In the genomic region with DNA sequence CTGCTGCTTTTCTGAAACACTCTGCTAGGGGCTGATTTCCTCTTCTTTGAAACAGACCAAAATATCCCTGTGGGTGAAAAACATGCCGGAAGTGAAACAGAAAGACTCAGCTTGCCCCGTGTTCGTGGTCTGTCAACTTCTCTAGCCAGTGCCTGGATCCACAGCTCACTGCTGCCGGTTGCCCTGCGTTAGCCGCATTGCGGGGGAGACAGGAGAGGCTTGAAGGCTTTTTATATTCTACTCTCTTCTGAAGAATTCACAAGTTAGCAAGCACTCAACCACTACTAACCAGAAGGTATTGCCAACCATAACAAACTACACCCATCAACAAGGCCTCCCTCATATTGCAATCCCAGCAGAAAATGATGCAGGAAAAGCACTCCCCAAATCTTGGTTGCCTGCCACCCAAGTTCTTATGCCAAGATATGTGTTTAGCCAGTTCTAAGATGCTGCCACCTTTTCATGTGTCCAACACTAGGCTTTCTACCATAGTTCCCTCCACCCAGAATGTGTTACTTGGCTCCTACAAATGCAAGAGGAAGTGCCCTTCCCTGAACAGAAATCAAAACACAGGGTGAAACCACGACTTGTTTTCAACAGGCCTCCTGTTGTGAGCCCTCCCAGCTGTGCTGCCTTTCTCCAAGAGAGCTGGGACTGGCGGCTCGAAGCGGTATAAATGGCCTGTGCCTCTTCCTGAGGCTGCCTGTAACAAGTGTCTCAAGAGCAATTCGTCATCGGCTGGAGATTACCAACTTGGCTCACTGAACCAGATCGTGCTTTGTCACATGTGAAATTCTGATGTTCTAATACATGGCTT, we compare ENCODE assay signal across 8 cellular contexts.
A peak's percentile ranks its signal among the peaks of the same experiment; 100 is the strongest.
DNase-seq lines count a peak whose midpoint lies in the region; ATAC-seq, FAIRE-seq and TF ChIP-seq lines count a peak whose summit lies in the region.

No MANE protein-coding gene starts in this region.

- H3K9me3 ChIP-seq in AG04450 (ENCODE audit: control insufficient read depth, insufficient read depth, low read length), result peaks cover 10% of the 10 kb centered on the region

- peaks cover 5% of the 10 kb centered on the region for H3K9me3 Mint-ChIP-seq in activated naive CD4-positive, alpha-beta T cell treated with anti-CD3 and anti-CD28 coated beads, Interleukin-2, amount 10 ng/mL, durations not matched to agents 7 days and 5 days

- WGBS in urinary bladder, result 41% methylated on average over 14 of the region's 14 CpGs

- H3K4me3 Mint-ChIP-seq in activated naive CD4-positive, alpha-beta T cell treated with anti-CD3 and anti-CD28 coated beads, Interleukin-2, amount 10 ng/mL, durations not matched to agents 7 days and 5 days, result peak overlapping the region; percentile 53

- no peak for TF ChIP-seq CTCF in AG04450 (IDR thresholded peaks at IDR 0.05; ENCODE audit: low read depth, low read length)

- H3K27ac ChIP-seq in AG04450 (ENCODE audit: low read depth, low read length) (peak overlapping the region; percentile 80), urinary bladder (ENCODE audit: low read depth) (peak overlapping the region; percentile 88)

- peak; percentile 8 for FAIRE-seq in RCC 7860 (lab: Jason Lieb, UNC)

- peak overlapping the region; percentile 99 for H3K27ac Mint-ChIP-seq in activated naive CD4-positive, alpha-beta T cell treated with anti-CD3 and anti-CD28 coated beads, Interleukin-2, amount 10 ng/mL, durations not matched to agents 7 days and 5 days

- peaks cover 64% of the 10 kb centered on the region for H3K4me1 Mint-ChIP-seq in activated naive CD4-positive, alpha-beta T cell treated with anti-CD3 and anti-CD28 coated beads, Interleukin-2, amount 10 ng/mL, durations not matched to agents 7 days and 5 days

- H3K27me3 Mint-ChIP-seq in activated naive CD4-positive, alpha-beta T cell treated with anti-CD3 and anti-CD28 coated beads, Interleukin-2, amount 10 ng/mL, durations not matched to agents 7 days and 5 days, result no peaks in the 10 kb centered on the region

- POLR2A ChIA-PET in AG04450 (lab: Yijun Ruan, JAX), result no interaction called here

- peaks cover 19% of the 10 kb centered on the region for H3K36me3 Mint-ChIP-seq in activated naive CD4-positive, alpha-beta T cell treated with anti-CD3 and anti-CD28 coated beads, Interleukin-2, amount 10 ng/mL, durations not matched to agents 7 days and 5 days

- CTCF ChIA-PET in AG04450 (lab: Charles Lee), result no interaction called here
- CTCF ChIA-PET in activated naive CD4-positive, alpha-beta T cell treated with anti-CD3 and anti-CD28 coated beads, Interleukin-2, amount 10 ng/mL, durations not matched to agents 7 days and 5 days (lab: Charles Lee), result interaction anchor here (1.0 kb wide), 1 partner anchor 199 kb away, joined by 3 read pairs; no protein-coding TSS in a partner anchor

- ATAC-seq in GM19035 (IDR thresholded peaks at IDR 0.05; ENCODE audit: unreplicated experiment), result peak; percentile 96
- ATAC-seq in HG03196 (IDR thresholded peaks at IDR 0.05; ENCODE audit: unreplicated experiment), result peak; percentile 86
- peak; percentile 98 for ATAC-seq in Right ventricle myocardium inferior

- no peaks in the 10 kb centered on the region for H3K27me3 ChIP-seq in AG04450 (ENCODE audit: control insufficient read depth, insufficient read depth, low read length)

- intact Hi-C loops in Right ventricle myocardium inferior (cut with DNase I), result loop anchor here (2.0 to 5.0 kb wide), 2 partner anchors 128 to 141 kb away; no protein-coding TSS in a partner anchor

- no peaks in the 10 kb centered on the region for H3K36me3 ChIP-seq in urinary bladder (ENCODE audit: insufficient read depth)

- H3K4me3 ChIP-seq in AG04450 (ENCODE audit: low read depth, low read length), result 0 out of 2 replicates have a peak overlapping the region, but pooled peaks have one; percentile 5
- H3K4me3 ChIP-seq in urinary bladder (ENCODE audit: low read depth, low read length), result no peak overlapping the region

- H3K4me1 ChIP-seq in urinary bladder (ENCODE audit: insufficient read depth), result peaks cover 1% of the 10 kb centered on the region

- DNase-seq in AG04450 (ENCODE audit: low read depth, low spot score), result peak; percentile 59
- DNase-seq in RCC 7860 (ENCODE audit: low spot score), result peak; percentile 62
- peak; percentile 89 for DNase-seq in activated naive CD4-positive, alpha-beta T cell treated with anti-CD3 and anti-CD28 coated beads, Interleukin-2, amount 10 ng/mL, durations not matched to agents 7 days and 5 days
- DNase-seq in Right ventricle myocardium inferior (ENCODE audit: missing footprints), result peak; percentile 88
- peak; percentile 23 for DNase-seq in retina

Comparison
In these comparisons a context has a peak if more than half of its experiments do, and no peak if none do; other contexts are left out.
1. DNase-seq: peak in every context shown above with its lines; median percentile 89 in activated naive CD4-positive, alpha-beta T cell treated with anti-CD3 and anti-CD28 coated beads, Interleukin-2, amount 10 ng/mL, durations not matched to agents 7 days and 5 days; 88 in Right ventricle myocardium inferior; 62 in RCC 7860; 59 in AG04450; 23 in retina.